Comparison of ENCODE assay signal across 11 cellular contexts in genomic region chr15:83068054-83068453, GRCh38. TPM values are rescaled to one million over a fixed set of nuclear protein-coding genes. Genes with fewer than 3 reads are reported as not detected.
A peak's percentile ranks its signal among the peaks of the same experiment; 100 is the strongest.
DNase-seq lines count a peak whose midpoint lies in the region; ATAC-seq, FAIRE-seq and TF ChIP-seq lines count a peak whose summit lies in the region.
"Had no signal": no experiment of that assay in that cellular context is flagged by ENCODE, and none has a peak within 500 bp of the region (broad histone marks: within the 10 kb centered on the region; RNA-seq: fewer than 3 reads in every experiment).

No MANE protein-coding gene starts in this region.

- H3K79me2 ChIP-seq in SK-N-SH (ENCODE audit: insufficient read depth), result peaks cover 38% of the 10 kb centered on the region

- H3K36me3 Mint-ChIP-seq in WTC11, result peaks cover 15% of the 10 kb centered on the region
- H3K36me3 Mint-ChIP-seq in stimulated activated memory B cell treated with anti-CD40 and anti-IgM and Interleukin-4, amounts not matched to agents 10 μg/mL and 1 μg/mL and 100 μg/mL, for 72 hours, result peaks cover 8% of the 10 kb centered on the region

- TF ChIP-seq CTCF in SK-N-SH (IDR thresholded peaks at IDR 0.05) (no peak), WTC11 (IDR thresholded peaks at IDR 0.05) (no peak)

- peak overlapping the region; percentile 44 for H3K4me3 Mint-ChIP-seq in WTC11
- peak overlapping the region; percentile 82 for H3K4me3 Mint-ChIP-seq in stimulated activated memory B cell treated with anti-CD40 and anti-IgM and Interleukin-4, amounts not matched to agents 10 μg/mL and 1 μg/mL and 100 μg/mL, for 72 hours

- peak overlapping the region; percentile 87 for H3K27ac Mint-ChIP-seq in WTC11
- peak overlapping the region; percentile 76 for H3K27ac Mint-ChIP-seq in stimulated activated memory B cell treated with anti-CD40 and anti-IgM and Interleukin-4, amounts not matched to agents 10 μg/mL and 1 μg/mL and 100 μg/mL, for 72 hours

- no peak overlapping the region for H3K9ac ChIP-seq in SK-N-SH

- ATAC-seq in SK-N-SH treated with all-trans-retinoic acid at 6 μM for 48 hours (no peak), WTC11 (no peak), GM21526 (IDR thresholded peaks at IDR 0.05; ENCODE audit: low FRiP score, unreplicated experiment) (no peak)
- ATAC-seq in stimulated activated memory B cell treated with anti-CD40 and anti-IgM and Interleukin-4, amounts not matched to agents 10 μg/mL and 1 μg/mL and 100 μg/mL, for 72 hours, result no peak

- H4K20me1 ChIP-seq in SK-N-SH (ENCODE audit: insufficient read depth), result peaks cover 29% of the 10 kb centered on the region

- no peak for DNase-seq in SK-N-SH
- no peak for DNase-seq in WTC11 (ENCODE audit: low spot score)
- DNase-seq in HTR-8/SVneo (ENCODE audit: insufficient read length, low spot score), result no peak
- DNase-seq in NCI-H2171 treated with DMSO at 0.1 percent for 48 hours (lab: John Stamatoyannopoulos, UW), result no peak
- DNase-seq: 8988T, H7 had no signal

- no peak for TF ChIP-seq EP300 in SK-N-SH (IDR thresholded peaks at IDR 0.05; ENCODE audit: borderline replicate concordance in 1 of 2, low read depth in 1 of 2, low read length in 1 of 2)

- H3K4me1 ChIP-seq in SK-N-SH (ENCODE audit: control insufficient read depth in 1 of 2, insufficient read depth in 2 of 2, low read depth in 1 of 2, low read length in 1 of 2), result peaks cover 14 to 21% of the 10 kb centered on the region in 2 experiments; a peak in 3 of 4 replicates

- TF ChIP-seq RAD21 in SK-N-SH (IDR thresholded peaks at IDR 0.05; ENCODE audit: low read length), result no peak

- CTCF ChIA-PET in SK-N-SH (lab: Yijun Ruan, JAX) (interaction anchor here (1.1 to 2.4 kb wide), 3 partner anchors 10 to 57 kb away, joined by 3 to 10 read pairs (median 3); partner anchors contain the start of gene C15orf40), WTC11 (lab: Charles Lee) (interaction anchor here (1.5 to 1.9 kb wide), 3 partner anchors 11 to 219 kb away, joined by 3 to 5 read pairs (median 4); no protein-coding TSS in a partner anchor)

- H3K36me3 ChIP-seq in SK-N-SH (replicated peaks in 1 of 2; ENCODE audit: control insufficient read depth in 1 of 2, insufficient read depth in 2 of 2, low read length in 1 of 2), result peaks cover 0 to 3% of the 10 kb centered on the region in 2 experiments

- H2AFZ ChIP-seq in SK-N-SH (ENCODE audit: low read depth), result peak overlapping the region; percentile 89; the same call in 1 of the 2 replicates

- no peaks in the 10 kb centered on the region for H3K9me2 ChIP-seq in SK-N-SH

- H3F3A ChIP-seq in SK-N-SH (replicated peaks; ENCODE audit: insufficient read depth), result peaks cover 20% of the 10 kb centered on the region

- no peak overlapping the region for H3K4me2 ChIP-seq in SK-N-SH

- POLR2A ChIA-PET in SK-N-SH (lab: Yijun Ruan, JAX) (no interaction called here), WTC11 (lab: Charles Lee) (interaction anchor here (0.6 kb wide), 1 partner anchor 85 kb away, joined by 9 read pairs; no protein-coding TSS in a partner anchor)

- H3K4me3 ChIP-seq in SK-N-SH (ENCODE audit: low read depth in 2 of 2, low read length in 1 of 2), result no peak overlapping the region

- WGBS in SK-N-SH (ENCODE audit: low lambda C conversion rate), result 96% methylated on average over 6 of the region's 6 CpGs

- FAIRE-seq in HTR-8/SVneo (lab: Jason Lieb, UNC), result no peak

- H3K27me3 ChIP-seq in SK-N-SH (ENCODE audit: insufficient read depth), result no peaks in the 10 kb centered on the region
- H3K27me3 ChIP-seq in layer of hippocampus (ENCODE audit: control insufficient read depth, insufficient read depth, low read length), result no peaks in the 10 kb centered on the region

- no peaks in the 10 kb centered on the region for H3K9me3 ChIP-seq in SK-N-SH

- H3K4me1 Mint-ChIP-seq in WTC11, result peaks cover 10% of the 10 kb centered on the region
- peaks cover 24% of the 10 kb centered on the region for H3K4me1 Mint-ChIP-seq in stimulated activated memory B cell treated with anti-CD40 and anti-IgM and Interleukin-4, amounts not matched to agents 10 μg/mL and 1 μg/mL and 100 μg/mL, for 72 hours

- peaks cover 26% of the 10 kb centered on the region for H3K9me3 Mint-ChIP-seq in WTC11
- no peaks in the 10 kb centered on the region for H3K9me3 Mint-ChIP-seq in stimulated activated memory B cell treated with anti-CD40 and anti-IgM and Interleukin-4, amounts not matched to agents 10 μg/mL and 1 μg/mL and 100 μg/mL, for 72 hours

- peaks cover 5% of the 10 kb centered on the region; the same call in 1 of the 2 replicates for H3K27me3 Mint-ChIP-seq in WTC11 (ENCODE audit: low read depth)
- H3K27me3 Mint-ChIP-seq in stimulated activated memory B cell treated with anti-CD40 and anti-IgM and Interleukin-4, amounts not matched to agents 10 μg/mL and 1 μg/mL and 100 μg/mL, for 72 hours, result no peaks in the 10 kb centered on the region

- peak overlapping the region; percentile 91 to 94; a peak in 3 of 4 replicates for H3K27ac ChIP-seq in SK-N-SH (ENCODE audit: low read depth in 2 of 2, low read length in 1 of 2)
- H3K27ac ChIP-seq in layer of hippocampus (ENCODE audit: low read depth, low read length), result peak overlapping the region; percentile 88

TF ChIP-seq in SK-N-SH, 30 proteins besides CTCF, POLR2A, EP300 and RAD21:
- TF ChIP-seq IRF3 (IDR thresholded peaks at IDR 0.05; ENCODE audit: low read depth, low read length), result no peak

TF ChIP-seq in SK-N-SH treated with all-trans-retinoic acid at 6 μM for 48 hours, 23 proteins besides CTCF, POLR2A, EP300 and RAD21 (continues in another document):
- no peak for TF ChIP-seq RARB (CRISPR knock-in tag; IDR thresholded peaks at IDR 0.05)
- no peak for TF ChIP-seq ISL1 (CRISPR knock-in tag; IDR thresholded peaks at IDR 0.05)
- TF ChIP-seq, protein P1, sequence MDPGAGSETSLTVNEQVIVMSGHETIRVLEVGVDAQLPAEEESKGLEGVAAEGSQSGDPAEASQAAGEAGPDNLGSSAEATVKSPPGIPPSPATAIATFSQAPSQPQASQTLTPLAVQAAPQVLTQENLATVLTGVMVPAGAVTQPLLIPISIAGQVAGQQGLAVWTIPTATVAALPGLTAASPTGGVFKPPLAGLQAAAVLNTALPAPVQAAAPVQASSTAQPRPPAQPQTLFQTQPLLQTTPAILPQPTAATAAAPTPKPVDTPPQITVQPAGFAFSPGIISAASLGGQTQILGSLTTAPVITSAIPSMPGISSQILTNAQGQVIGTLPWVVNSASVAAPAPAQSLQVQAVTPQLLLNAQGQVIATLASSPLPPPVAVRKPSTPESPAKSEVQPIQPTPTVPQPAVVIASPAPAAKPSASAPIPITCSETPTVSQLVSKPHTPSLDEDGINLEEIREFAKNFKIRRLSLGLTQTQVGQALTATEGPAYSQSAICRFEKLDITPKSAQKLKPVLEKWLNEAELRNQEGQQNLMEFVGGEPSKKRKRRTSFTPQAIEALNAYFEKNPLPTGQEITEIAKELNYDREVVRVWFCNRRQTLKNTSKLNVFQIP (CRISPR knock-in tag; IDR thresholded peaks at IDR 0.05; ENCODE audit: borderline replicate concordance, low read depth), result no peak
- no peak for TF ChIP-seq ZFP3 (CRISPR knock-in tag; IDR thresholded peaks at IDR 0.05)

TF ChIP-seq in WTC11, 78 proteins besides CTCF, POLR2A, EP300 and RAD21 (continues in another document):
- no peak for TF ChIP-seq CREM (CRISPR knock-in tag; IDR thresholded peaks at IDR 0.05)
- no peak for TF ChIP-seq JAZF1 (CRISPR knock-in tag; IDR thresholded peaks at IDR 0.05)
- TF ChIP-seq ZNF396 (CRISPR knock-in tag; IDR thresholded peaks at IDR 0.05; ENCODE audit: borderline replicate concordance), result no peak
- no peak for TF ChIP-seq FOXK1 (CRISPR knock-in tag; IDR thresholded peaks at IDR 0.05)
- no peak for TF ChIP-seq ZBTB21 (CRISPR knock-in tag; IDR thresholded peaks at IDR 0.05; ENCODE audit: borderline replicate concordance)
- TF ChIP-seq GABPB1 (CRISPR knock-in tag; IDR thresholded peaks at IDR 0.05), result no peak
- TF ChIP-seq ELF4 (CRISPR knock-in tag; IDR thresholded peaks at IDR 0.05; ENCODE audit: low read depth), result no peak
- TF ChIP-seq ZNF425 (CRISPR knock-in tag; conservative IDR thresholded peaks at IDR 0.05), result no peak

RNA-seq across cellular contexts. Expression of gene BTBD1, which starts 1.0 kb away (rescaled TPM):
- polyA plus RNA-seq in SK-N-SH (2012; rRNA removed), result 34.4 and 42.5 TPM in 2 replicates
- polyA plus RNA-seq in SK-N-SH (2012; cell fraction: cytosol; rRNA removed), result 51.2 and 56.5 TPM in 2 replicates
- polyA plus RNA-seq in SK-N-SH (2012; cell fraction: nucleus; rRNA removed), result 15.6 and 26.7 TPM in 2 replicates
- 34.2 to 39.6 TPM (median 35.6 TPM) in 3 replicates for total RNA-seq in WTC11 (2021)

RNA-seq across cellular contexts. Expression of gene TM6SF1, which starts 39.4 kb away (rescaled TPM):
- polyA plus RNA-seq in SK-N-SH (2012; rRNA removed), result 0.12 and 0.16 TPM in 2 replicates
- 0.05 and 0.08 TPM in 2 replicates for polyA plus RNA-seq in SK-N-SH (2012; cell fraction: cytosol; rRNA removed)
- polyA plus RNA-seq in SK-N-SH (2012; cell fraction: nucleus; rRNA removed), result 0.04 and 0.08 TPM in 2 replicates
- 0.48 to 0.79 TPM (median 0.60 TPM) in 3 replicates for total RNA-seq in WTC11 (2021)
- total RNA-seq: renal cortical epithelial cell had no signal

RNA-seq across cellular contexts. Expression of gene C15orf40, which starts 56.6 kb away (rescaled TPM):
- polyA plus RNA-seq in SK-N-SH (2012; rRNA removed), result 44.1 and 46.6 TPM in 2 replicates
- 49.9 and 51.1 TPM in 2 replicates for polyA plus RNA-seq in SK-N-SH (2012; cell fraction: cytosol; rRNA removed)
- 17.7 and 20.9 TPM in 2 replicates for polyA plus RNA-seq in SK-N-SH (2012; cell fraction: nucleus; rRNA removed)
- 21.0 to 29.0 TPM (median 27.5 TPM) in 3 replicates for total RNA-seq in WTC11 (2021)
